14 cellular contexts compared by ENCODE assay signal in genomic region chr14:22569106-22569748, GRCh38. TPM values are rescaled to one million over a fixed set of nuclear protein-coding genes. Genes with fewer than 3 reads are reported as not detected.
DNase-seq lines count a peak whose midpoint lies in the region; ATAC-seq and TF ChIP-seq lines count a peak whose summit lies in the region.
"Had no signal": no experiment of that assay in that cellular context is flagged by ENCODE, and none has a peak within 500 bp of the region (broad histone marks: within the 10 kb centered on the region; RNA-seq: fewer than 3 reads in every experiment).

No MANE protein-coding gene starts in this region.

- H3K4me1 Mint-ChIP-seq in activated CD8-positive, alpha-beta T cell treated with anti-CD3 and anti-CD28 coated beads, Interleukin-2, amount 10 ng/mL, durations not matched to agents 7 days and 5 days (ENCODE audit: low read depth), result peaks cover 70% of the 10 kb centered on the region
- peaks cover 33 to 71% (median 61%) of the 10 kb centered on the region in 4 donors for H3K4me1 Mint-ChIP-seq in naive thymus-derived CD8-positive, alpha-beta T cell

- peaks cover 65 to 96% (median 67%) of the 10 kb centered on the region in 10 experiments for H3K4me1 ChIP-seq in BLaER1 treated with 17β-estradiol and CSF1 and Interleukin-3, amounts not matched to agents 10 nM and 100 nM

- DNase-seq in activated CD8-positive, alpha-beta T cell treated with anti-CD3 and anti-CD28 coated beads, Interleukin-2, amount 10 ng/mL, durations not matched to agents 7 days and 5 days, result no peak
- DNase-seq in naive thymus-derived CD8-positive, alpha-beta T cell, result no peak
- DNase-seq in COLO829 (ENCODE audit: low spot score) (no peak), SHP77 treated with DMSO at 0.1 percent for 48 hours (lab: John Stamatoyannopoulos, UW) (no peak), amygdala (lab: John Stamatoyannopoulos, UW) (no peak)
- DNase-seq: MG63, PC-9, psoas muscle, T1000 had no signal

- POLR2A ChIA-PET in activated CD8-positive, alpha-beta T cell treated with anti-CD3 and anti-CD28 coated beads, Interleukin-2, amount 10 ng/mL, durations not matched to agents 7 days and 5 days (lab: Charles Lee), result interaction anchor here (0.6 to 13.5 kb wide), 37 partner anchors 9 to 833 kb away, joined by 3 to 440 read pairs (median 5); partner anchors contain the start of gene DAD1
- POLR2A ChIA-PET in naive thymus-derived CD8-positive, alpha-beta T cell (lab: Charles Lee), result interaction anchor here (0.6 to 8.3 kb wide), 39 partner anchors 9 to 801 kb away, joined by 3 to 249 read pairs (median 5); partner anchors contain the start of genes ABHD4, DAD1, LRP10 and OXA1L

- peak overlapping the region in 10 of 11 experiments; percentile 26 to 100 (median 100); a peak in 19 of 22 replicates for H3K27ac ChIP-seq in BLaER1 treated with 17β-estradiol and CSF1 and Interleukin-3, amounts not matched to agents 10 nM and 100 nM
- H3K27ac ChIP-seq: PC-9 had no signal

- peak overlapping the region; percentile 56 to 98 (median 92); a peak in 21 of 22 replicates for H3K4me2 ChIP-seq in BLaER1 treated with 17β-estradiol and CSF1 and Interleukin-3, amounts not matched to agents 10 nM and 100 nM
- H3K4me2 ChIP-seq: PC-9 had no signal

- no peaks in the 10 kb centered on the region for H3K9me3 ChIP-seq in BLaER1 treated with 17β-estradiol and CSF1 and Interleukin-3, amounts not matched to agents 10 nM and 100 nM (replicated peaks in 1 of 11)
- H3K9me3 ChIP-seq: esophagus muscularis mucosa, MG63, psoas muscle had no signal

- peak overlapping the region in 1 of 10 experiments; percentile 4; a peak in 1 of 20 replicates for H3K4me3 ChIP-seq in BLaER1 treated with 17β-estradiol and CSF1 and Interleukin-3, amounts not matched to agents 10 nM and 100 nM
- H3K4me3 ChIP-seq: esophagus muscularis mucosa, MG63, PC-9, psoas muscle had no signal

- H3K27ac Mint-ChIP-seq in activated CD8-positive, alpha-beta T cell treated with anti-CD3 and anti-CD28 coated beads, Interleukin-2, amount 10 ng/mL, durations not matched to agents 7 days and 5 days, result peak overlapping the region; percentile 92
- H3K27ac Mint-ChIP-seq in naive thymus-derived CD8-positive, alpha-beta T cell, result peak overlapping the region; percentile 95 to 100 (median 99)

- ATAC-seq in activated CD8-positive, alpha-beta T cell treated with anti-CD3 and anti-CD28 coated beads, Interleukin-2, amount 10 ng/mL, durations not matched to agents 7 days and 5 days, result no peak
- ATAC-seq in naive thymus-derived CD8-positive, alpha-beta T cell, result no peak
- ATAC-seq in HG03342 (IDR thresholded peaks at IDR 0.05; ENCODE audit: unreplicated experiment), result no peak

- H3K9ac ChIP-seq in BLaER1 treated with 17β-estradiol and CSF1 and Interleukin-3, amounts not matched to agents 10 nM and 100 nM, result peak overlapping the region; percentile 40 to 99 (median 64); a peak in 20 of 22 replicates

- peak; percentile 8 for TF ChIP-seq POLR2A in GM18526 (IDR thresholded peaks at IDR 0.05; ENCODE audit: extremely low read depth, insufficient read length)

- H3K9me3 Mint-ChIP-seq in activated CD8-positive, alpha-beta T cell treated with anti-CD3 and anti-CD28 coated beads, Interleukin-2, amount 10 ng/mL, durations not matched to agents 7 days and 5 days (ENCODE audit: insufficient read depth), result no peaks in the 10 kb centered on the region
- no peaks in the 10 kb centered on the region for H3K9me3 Mint-ChIP-seq in naive thymus-derived CD8-positive, alpha-beta T cell
- H3K9me3 Mint-ChIP-seq: CD14-positive monocyte had no signal

- no peaks in the 10 kb centered on the region for H3K27me3 ChIP-seq in BLaER1 treated with 17β-estradiol and CSF1 and Interleukin-3, amounts not matched to agents 10 nM and 100 nM
- H3K27me3 ChIP-seq: esophagus muscularis mucosa, MG63 had no signal

- peaks cover 37 to 95% (median 53%) of the 10 kb centered on the region in 11 experiments for H3K36me3 ChIP-seq in BLaER1 treated with 17β-estradiol and CSF1 and Interleukin-3, amounts not matched to agents 10 nM and 100 nM

- CTCF ChIA-PET in activated CD8-positive, alpha-beta T cell treated with anti-CD3 and anti-CD28 coated beads, Interleukin-2, amount 10 ng/mL, durations not matched to agents 7 days and 5 days (lab: Charles Lee), result interaction anchor here (0.7 to 14.2 kb wide), 136 partner anchors 9 to 1071 kb away, joined by 3 to 523 read pairs (median 7); partner anchors contain the start of genes ABHD4, AJUBA, CDH24 and DAD1

- peak overlapping the region; percentile 80 for H3K4me3 Mint-ChIP-seq in activated CD8-positive, alpha-beta T cell treated with anti-CD3 and anti-CD28 coated beads, Interleukin-2, amount 10 ng/mL, durations not matched to agents 7 days and 5 days
- peak overlapping the region; percentile 61 to 89 (median 82) for H3K4me3 Mint-ChIP-seq in naive thymus-derived CD8-positive, alpha-beta T cell
- H3K4me3 Mint-ChIP-seq: CD14-positive monocyte had no signal

- no peaks in the 10 kb centered on the region for H3K27me3 Mint-ChIP-seq in activated CD8-positive, alpha-beta T cell treated with anti-CD3 and anti-CD28 coated beads, Interleukin-2, amount 10 ng/mL, durations not matched to agents 7 days and 5 days (ENCODE audit: low read depth)
- H3K27me3 Mint-ChIP-seq in naive thymus-derived CD8-positive, alpha-beta T cell, result no peaks in the 10 kb centered on the region

- peaks cover 62% of the 10 kb centered on the region for H3K36me3 Mint-ChIP-seq in activated CD8-positive, alpha-beta T cell treated with anti-CD3 and anti-CD28 coated beads, Interleukin-2, amount 10 ng/mL, durations not matched to agents 7 days and 5 days (ENCODE audit: low read depth)
- peaks cover 5 to 42% (median 32%) of the 10 kb centered on the region in 3 donors for H3K36me3 Mint-ChIP-seq in naive thymus-derived CD8-positive, alpha-beta T cell

- H4K20me1 ChIP-seq in BLaER1 treated with 17β-estradiol and CSF1 and Interleukin-3, amounts not matched to agents 10 nM and 100 nM, result peaks cover 0 to 31% (median 0%) of the 10 kb centered on the region in 11 experiments; a peak in 3 of 22 replicates

RNA-seq across cellular contexts. Expression of gene DAD1, which starts 19.8 kb away (rescaled TPM):
- 100 to 1,000 TPM; 130 to 147 TPM for total RNA-seq in activated CD8-positive, alpha-beta T cell treated with anti-CD3 and anti-CD28 coated beads, Interleukin-2, amount 10 ng/mL, durations not matched to agents 7 days and 5 days
- 100 to 1,000 TPM; 120 to 122 TPM for total RNA-seq in naive thymus-derived CD8-positive, alpha-beta T cell
- polyA plus RNA-seq in naive thymus-derived CD8-positive, alpha-beta T cell, result 100 to 1,000 TPM; 610 to 660 (median 642) TPM

RNA-seq across cellular contexts. Expression of gene ABHD4, which starts 28.9 kb away (rescaled TPM):
- 1 to 10 TPM; 8.0 to 8.5 TPM for total RNA-seq in activated CD8-positive, alpha-beta T cell treated with anti-CD3 and anti-CD28 coated beads, Interleukin-2, amount 10 ng/mL, durations not matched to agents 7 days and 5 days
- total RNA-seq in naive thymus-derived CD8-positive, alpha-beta T cell, result 10 to 100 TPM; 22.2 to 22.6 TPM
- polyA plus RNA-seq in naive thymus-derived CD8-positive, alpha-beta T cell, result 10 to 100 TPM in 2 of 3 donors, 1 to 10 TPM in 1; 8.7 to 11.9 (median 11.1) TPM
